In genomic region chr22:27825174-27825573, GRCh38 we compare ENCODE assay signal across 1 cellular context.
TF ChIP-seq lines count a peak whose summit lies in the region.

No MANE protein-coding gene starts in this region.

TF ChIP-seq in IMR-90, 13 proteins besides CTCF, POLR2A, EP300 and RAD21:
- TF ChIP-seq RCOR1 (IDR thresholded peaks at IDR 0.05; ENCODE audit: insufficient replicate concordance, low read length) (no peak), CHD1 (IDR thresholded peaks at IDR 0.05; ENCODE audit: low read depth, low read length) (no peak), BHLHE40 (IDR thresholded peaks at IDR 0.05; ENCODE audit: low read depth, low read length) (no peak), FOS (IDR thresholded peaks at IDR 0.05; ENCODE audit: low read depth, low read length) (no peak), MAFK (IDR thresholded peaks at IDR 0.05; ENCODE audit: low read depth, low read length) (no peak), RFX5 (IDR thresholded peaks at IDR 0.05; ENCODE audit: low read depth, low read length) (no peak), USF2 (IDR thresholded peaks at IDR 0.05; ENCODE audit: low read depth, low read length) (no peak), CEBPB (IDR thresholded peaks at IDR 0.05; ENCODE audit: low read depth, low read length) (no peak), MXI1 (IDR thresholded peaks at IDR 0.05; ENCODE audit: borderline replicate concordance, low read depth, low read length) (no peak), SMC3 (IDR thresholded peaks at IDR 0.05; ENCODE audit: low read depth, low read length) (no peak), NFE2L2 (IDR thresholded peaks at IDR 0.05; ENCODE audit: low read depth, low read length) (no peak)
- TF ChIP-seq, protein P1, sequence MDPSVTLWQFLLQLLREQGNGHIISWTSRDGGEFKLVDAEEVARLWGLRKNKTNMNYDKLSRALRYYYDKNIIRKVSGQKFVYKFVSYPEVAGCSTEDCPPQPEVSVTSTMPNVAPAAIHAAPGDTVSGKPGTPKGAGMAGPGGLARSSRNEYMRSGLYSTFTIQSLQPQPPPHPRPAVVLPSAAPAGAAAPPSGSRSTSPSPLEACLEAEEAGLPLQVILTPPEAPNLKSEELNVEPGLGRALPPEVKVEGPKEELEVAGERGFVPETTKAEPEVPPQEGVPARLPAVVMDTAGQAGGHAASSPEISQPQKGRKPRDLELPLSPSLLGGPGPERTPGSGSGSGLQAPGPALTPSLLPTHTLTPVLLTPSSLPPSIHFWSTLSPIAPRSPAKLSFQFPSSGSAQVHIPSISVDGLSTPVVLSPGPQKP (IDR thresholded peaks at IDR 0.05; ENCODE audit: borderline replicate concordance, low read depth, low read length): no peak
